ENCODE assay signal across 16 cellular contexts in genomic region chr4:1652088-1652487, GRCh38. TPM values are rescaled to one million over a fixed set of nuclear protein-coding genes. Genes with fewer than 3 reads are reported as not detected.
DNase-seq lines count a peak whose midpoint lies in the region; ATAC-seq, FAIRE-seq and TF ChIP-seq lines count a peak whose summit lies in the region.
"Had no signal": no experiment of that assay in that cellular context is flagged by ENCODE, and none has a peak within 500 bp of the region (broad histone marks: within the 10 kb centered on the region; RNA-seq: fewer than 3 reads in every experiment).

No MANE protein-coding gene starts in this region.

- no peak for TF ChIP-seq CTCF in HEK293 (tag by site-specific recombination; IDR thresholded peaks at IDR 0.05)
- no peak for TF ChIP-seq CTCF in K562 (IDR thresholded peaks at IDR 0.05 in 2 of 3, conservative IDR thresholded peaks at IDR 0.05 in 1 of 3; ENCODE audit: insufficient read depth in 2 of 3, low read depth in 1 of 3, low read length in 3 of 3)

- H4K20me1 ChIP-seq in K562 (replicated peaks; ENCODE audit: control insufficient read depth, insufficient read depth, low read length), result peaks cover 6% of the 10 kb centered on the region

- H3K4me1 ChIP-seq in HEK293 (ENCODE audit: control insufficient read depth, insufficient read depth, low read length) (no peaks in the 10 kb centered on the region), K562 (replicated peaks in 1 of 2; ENCODE audit: control insufficient read depth in 2 of 2, insufficient read depth in 2 of 2, low read length in 2 of 2) (peaks cover 0 to 40% of the 10 kb centered on the region in 2 experiments; a peak in 2 of 5 replicates), neuronal stem cell (ENCODE audit: control insufficient read depth in 2 of 2, insufficient read depth in 1 of 2, low read depth in 1 of 2, low read length in 2 of 2) (peaks cover 0 to 4% of the 10 kb centered on the region in 2 donors)
- H3K4me1 ChIP-seq: BE2C, Caco-2, HAP-1 had no signal

- no peak for TF ChIP-seq POLR2A in K562 (conservative IDR thresholded peaks at IDR 0.05)

- POLR2A ChIA-PET in HEK293 (lab: Yijun Ruan, JAX), result no interaction called here
- POLR2A ChIA-PET in K562 (lab: Yijun Ruan, JAX), result no interaction called here

- H3K36me3 ChIP-seq in HEK293 (ENCODE audit: control insufficient read depth in 2 of 2, insufficient read depth in 1 of 2, low read length in 2 of 2) (no peaks in the 10 kb centered on the region), K562 (ENCODE audit: control insufficient read depth, insufficient read depth, low read length) (no peaks in the 10 kb centered on the region), neuronal stem cell (replicated peaks in 1 of 2; ENCODE audit: control insufficient read depth in 2 of 2, insufficient read depth in 2 of 2, low read length in 2 of 2) (peaks cover 0 to 2% of the 10 kb centered on the region in 2 donors)
- H3K36me3 ChIP-seq: BE2C, HAP-1 had no signal

- H3K9me3 ChIP-seq in HEK293 (ENCODE audit: control insufficient read depth, insufficient read depth, low read depth, low read length), result no peaks in the 10 kb centered on the region
- no peaks in the 10 kb centered on the region for H3K9me3 ChIP-seq in K562 (replicated peaks; ENCODE audit: control insufficient read depth, insufficient read depth, low read depth, low read length)
- H3K9me3 ChIP-seq in neuronal stem cell (replicated peaks in 1 of 2; ENCODE audit: control insufficient read depth in 2 of 2, insufficient read depth in 1 of 2, low read depth in 1 of 2, low read length in 2 of 2), result peaks cover 0 to 12% of the 10 kb centered on the region in 2 donors
- H3K9me3 ChIP-seq: BE2C, Caco-2, HAP-1 had no signal

- no peak for TF ChIP-seq EP300 in K562 (IDR thresholded peaks at IDR 0.05; ENCODE audit: low read length)

- 76% methylated on average over 10 of the region's 13 CpGs for WGBS in K562 (ENCODE audit: insufficient coverage, low coverage, missing lambda C conversion rate)
- WGBS in neuronal stem cell (ENCODE audit: extremely low coverage in 2 of 2, insufficient read length in 2 of 2, insufficient replicate concordance in 1 of 2), 2 donors, result 100% methylated on average over 4 to 11 of the region's 13 CpGs

- ATAC-seq in K562, result no peak

- no peak overlapping the region for H2BK5ac ChIP-seq in neuronal stem cell (ENCODE audit: low read length)

- no TSS peak for BruUV-seq in K562 (replicated peaks; lab: Mats Ljungman, UMichigan)

- peak overlapping the region; percentile 28 for H3K18ac ChIP-seq in neuronal stem cell (ENCODE audit: low read length)

- peaks cover 7% of the 10 kb centered on the region for H3K79me1 ChIP-seq in neuronal stem cell (ENCODE audit: low read depth, low read length)

- intact Hi-C loops in K562 (cut with micrococcal nuclease), result no loop called here

- H2AK5ac ChIP-seq in neuronal stem cell (ENCODE audit: low read depth, low read length), result no peak overlapping the region

- TF ChIP-seq RAD21 in K562 (CRISPR knock-in tag; conservative IDR thresholded peaks at IDR 0.05 in 1 of 2, IDR thresholded peaks at IDR 0.05 in 1 of 2), result no peak

- CTCF ChIA-PET in HEK293 (lab: Yijun Ruan, JAX) (no interaction called here), K562 (lab: Yijun Ruan, JAX; ENCODE audit: low intra/inter-chr PET ratio) (no interaction called here)

- H3K4ac ChIP-seq in neuronal stem cell (ENCODE audit: low read length), result peak overlapping the region; percentile 95

- DNase-seq in K562 (ENCODE audit: extremely low read depth in 1 of 4, low spot score in 3 of 4) (no peak), neuronal stem cell (ENCODE audit: low spot score) (no peak)
- no peak for DNase-seq in activated T-cell treated with anti-CD3 and anti-CD28 coated beads, Interleukin-2, amount 50 U/mL, for 1 hour
- no peak for DNase-seq in stimulated activated naive CD4-positive, alpha-beta T cell treated with Interleukin-2 at 50 U/mL for 16 hours (lab: John Stamatoyannopoulos, UW)
- DNase-seq in activated CD4-positive, alpha-beta T cell treated with anti-CD3 and anti-CD28 coated beads, Interleukin-2, amount 50 U/mL, for 48 hours, result no peak
- DNase-seq: ACHN; BE2C; C1 segment of cervical spinal cord; Caco-2; CD4-positive, CD25-positive, alpha-beta regulatory T cell had no signal

- H3K9ac ChIP-seq in K562 (ENCODE audit: insufficient read depth in 1 of 2, low read depth in 2 of 2, low read length in 2 of 2) (no peak overlapping the region), neuronal stem cell (ENCODE audit: low read depth, low read length, poor library complexity) (peak overlapping the region; percentile 63)
- H3K9ac ChIP-seq: KMS-11 had no signal

- H4K91ac ChIP-seq in neuronal stem cell (ENCODE audit: low read depth, low read length, poor library complexity), result peak overlapping the region; percentile 89

- peaks cover 0 to 36% of the 10 kb centered on the region in 2 experiments; a peak in 3 of 5 replicates for H3K27me3 ChIP-seq in K562 (ENCODE audit: control insufficient read depth in 2 of 2, insufficient read depth in 2 of 2, low read length in 2 of 2)
- H3K27me3 ChIP-seq in neuronal stem cell (ENCODE audit: control insufficient read depth in 3 of 3, insufficient read depth in 3 of 3, low read depth in 1 of 3, low read length in 3 of 3), result peaks cover 0 to 8% (median 0%) of the 10 kb centered on the region in 3 experiments
- H3K27me3 ChIP-seq: BE2C had no signal

- no peak for FAIRE-seq in K562 (lab: Jason Lieb, UNC)
- FAIRE-seq: A204.1, D721Med, G401.6 had no signal

- H3K79me2 ChIP-seq in K562 (ENCODE audit: control insufficient read depth, insufficient read depth, low read length), result no peaks in the 10 kb centered on the region

- H2AFZ ChIP-seq in K562 (ENCODE audit: low read depth, low read length) (no peak overlapping the region), neuronal stem cell (ENCODE audit: low read length) (no peak overlapping the region)

- H4K8ac ChIP-seq in neuronal stem cell (ENCODE audit: low read depth, low read length), result peak overlapping the region; percentile 65

- H2BK120ac ChIP-seq in neuronal stem cell (ENCODE audit: low read depth, low read length), result no peak overlapping the region

- H3K4me3 ChIP-seq in HEK293 (ENCODE audit: low read depth, low read length), result no peak overlapping the region
- H3K4me3 ChIP-seq in K562, result no peak overlapping the region
- H3K4me3 ChIP-seq in neuronal stem cell (ENCODE audit: low read length in 2 of 2), result peak overlapping the region in 1 of 2 donors; percentile 58
- H3K4me3 ChIP-seq: HAP-1 had no signal

- peak overlapping the region; percentile 100 for H3K14ac ChIP-seq in neuronal stem cell (ENCODE audit: low read length)

- peak overlapping the region; percentile 96 for H3K23ac ChIP-seq in neuronal stem cell (ENCODE audit: low read depth, low read length, poor library complexity)

- no peak overlapping the region for H2BK12ac ChIP-seq in neuronal stem cell (ENCODE audit: low read length)

- H3K4me2 ChIP-seq in K562 (ENCODE audit: insufficient read depth, low read length) (no peak overlapping the region), neuronal stem cell (ENCODE audit: insufficient read depth, low read length, poor library complexity, severe bottlenecking) (no peak overlapping the region)
- H3K4me2 ChIP-seq: KMS-11 had no signal

- in situ Hi-C loops in K562 (cut with MboI), result no loop called here

- H3K9me1 ChIP-seq in K562 (ENCODE audit: control insufficient read depth, insufficient read depth, low read length), result no peaks in the 10 kb centered on the region

- no peak overlapping the region for H2BK15ac ChIP-seq in neuronal stem cell (ENCODE audit: low read length)

- H3K27ac ChIP-seq in HEK293 (ENCODE audit: extremely low read depth, low read depth, low read length) (no peak overlapping the region), K562 (ENCODE audit: extremely low read depth, low read depth, low read length) (no peak overlapping the region), neuronal stem cell (replicated peaks; ENCODE audit: low read length) (no peak overlapping the region)
- H3K27ac ChIP-seq: KMS-11 had no signal

TF ChIP-seq in HEK293, 187 proteins besides CTCF, POLR2A, EP300 and RAD21 (continues in another document):
- TF ChIP-seq ZNF311 (tag by site-specific recombination; IDR thresholded peaks at IDR 0.05; ENCODE audit: borderline replicate concordance), result peak; percentile 78; the same call in 1 of the 2 replicates
- peak; percentile 41; the same call in 1 of the 2 replicates for TF ChIP-seq SCRT1 (tag by site-specific recombination; IDR thresholded peaks at IDR 0.05; ENCODE audit: borderline replicate concordance)
- TF ChIP-seq ZNF791 (tag by site-specific recombination; IDR thresholded peaks at IDR 0.05), result no peak

TF ChIP-seq in K562, 482 proteins besides CTCF, POLR2A, EP300 and RAD21 (continues in another document):
- TF ChIP-seq BCOR (IDR thresholded peaks at IDR 0.05) (no peak), ZFP1 (CRISPR knock-in tag; IDR thresholded peaks at IDR 0.05) (no peak), ERF (CRISPR knock-in tag; IDR thresholded peaks at IDR 0.05) (no peak), ZNF263 (CRISPR knock-in tag; IDR thresholded peaks at IDR 0.05; ENCODE audit: borderline replicate concordance) (no peak)

RNA-seq across cellular contexts. Expression of gene FAM53A, which starts 32.0 kb away (rescaled TPM):
- 3.4 and 8.9 TPM in 2 replicates for total RNA-seq in K562 (2011; cell fraction: chromatin; rRNA removed; ENCODE audit: low replicate concordance)
- 2.8 and 3.7 TPM in 2 replicates for total RNA-seq in K562 (2011; cell fraction: nucleolus; rRNA removed)
- total RNA-seq in K562 (2011; cell fraction: nucleoplasm; rRNA removed), result 2.1 and 2.4 TPM in 2 replicates
- total RNA-seq in K562 (2014; rRNA removed) (1.8 and 2.6 TPM in 2 replicates), K562 (2014; rRNA removed; fragmentation: Illumina TruSeq; extraction: Trizol) (0.76 TPM in 1 of 2 replicates, not detected in the other), K562 (2015; rRNA removed; fragmentation: Illumina TruSeq; extraction: Trizol) (1.1 TPM in 2 replicates), K562 (2021) (1.6 and 2.0 TPM in 2 replicates)
- polyA plus RNA-seq in K562 (2011; rRNA removed) (0.53 and 1.3 TPM in 2 replicates), K562 (2014; fragmentation: Illumina TruSeq; extraction: Trizol) (0.62 and 1.4 TPM in 2 replicates), K562 (2014; fragmentation: Nextera tagmentation; extraction: Ambion mirVana) (not detected), K562 (2014; rRNA removed) (1.4 and 2.7 TPM in 2 replicates)
- polyA plus RNA-seq in K562 (2011; cell fraction: cytosol; rRNA removed), result 1.7 and 2.5 TPM in 2 replicates
- polyA plus RNA-seq in K562 (2011; cell fraction: nucleus; rRNA removed), result 1.9 and 2.9 TPM in 2 replicates
- 1.4 and 2.1 TPM in 2 replicates for polyA plus RNA-seq in K562 (2012)
- polyA minus RNA-seq in K562 (2011; rRNA and poly(A)+ RNA removed), result 0.45 and 1.1 TPM in 2 replicates
- polyA minus RNA-seq in K562 (2011; cell fraction: cytosol; rRNA and poly(A)+ RNA removed), result 2.6 and 3.8 TPM in 2 replicates
- polyA minus RNA-seq in K562 (2011; cell fraction: nucleus; rRNA and poly(A)+ RNA removed), result 1.00 and 1.8 TPM in 2 replicates
- 2.0 TPM for polyA plus RNA-seq in neuronal stem cell (2013, experiment 1 of 2)
- 1.3 TPM for polyA plus RNA-seq in neuronal stem cell (2013, experiment 2 of 2)

Comparison
In these comparisons a context has a peak if more than half of its experiments do, and no peak if none do; other contexts are left out.
1. Of the 44 proteins assayed by ChIP-seq in both K562 and HEK293: peak only in K562: none; only in HEK293: ZNF311 and ZNF785; in both: none; in neither: 42.